1 cellular context compared by ENCODE assay signal in the genomic region with DNA sequence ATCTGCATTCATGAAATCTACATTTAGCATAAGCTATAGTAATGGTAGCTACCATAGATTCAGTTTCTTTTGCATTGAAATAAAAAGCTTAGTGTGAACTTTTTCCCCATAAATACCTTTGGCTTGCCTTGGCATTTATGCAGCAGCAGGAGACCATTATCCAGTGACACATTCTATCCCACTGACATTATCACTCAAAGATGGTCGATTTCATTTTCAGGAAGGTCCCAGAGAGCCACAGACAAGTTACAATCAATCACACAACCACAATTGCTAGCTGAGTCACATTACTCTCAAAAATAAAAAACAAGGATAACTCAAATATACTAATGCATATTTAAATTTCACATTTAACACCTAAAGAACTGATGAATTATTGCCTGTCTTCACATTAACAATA.
TF ChIP-seq lines count a peak whose summit lies in the region.

No MANE protein-coding gene starts in this region.

TF ChIP-seq in WTC11, 78 proteins besides CTCF, POLR2A, EP300 and RAD21:
- TF ChIP-seq ZNF263 (CRISPR knock-in tag; IDR thresholded peaks at IDR 0.05; ENCODE audit: low read depth) (no peak), NR1H2 (CRISPR knock-in tag; IDR thresholded peaks at IDR 0.05) (no peak), GTF2I (CRISPR knock-in tag; conservative IDR thresholded peaks at IDR 0.05) (no peak), NR2C2 (CRISPR knock-in tag; IDR thresholded peaks at IDR 0.05) (no peak), PREB (CRISPR knock-in tag; IDR thresholded peaks at IDR 0.05; ENCODE audit: borderline replicate concordance) (no peak), JAZF1 (CRISPR knock-in tag; IDR thresholded peaks at IDR 0.05) (no peak), SMAD3 (CRISPR knock-in tag; IDR thresholded peaks at IDR 0.05; ENCODE audit: borderline replicate concordance) (no peak), GRHL2 (CRISPR knock-in tag; IDR thresholded peaks at IDR 0.05; ENCODE audit: insufficient replicate concordance, severe bottlenecking) (no peak), IRF2 (CRISPR knock-in tag; IDR thresholded peaks at IDR 0.05; ENCODE audit: borderline replicate concordance, low read depth) (no peak), NFYB (CRISPR knock-in tag; conservative IDR thresholded peaks at IDR 0.05; ENCODE audit: low read depth) (no peak), GABPB1 (CRISPR knock-in tag; IDR thresholded peaks at IDR 0.05) (no peak), ZNF121 (CRISPR knock-in tag; IDR thresholded peaks at IDR 0.05) (no peak), SP1 (CRISPR knock-in tag; conservative IDR thresholded peaks at IDR 0.05) (no peak)
- TF ChIP-seq, protein P1, sequence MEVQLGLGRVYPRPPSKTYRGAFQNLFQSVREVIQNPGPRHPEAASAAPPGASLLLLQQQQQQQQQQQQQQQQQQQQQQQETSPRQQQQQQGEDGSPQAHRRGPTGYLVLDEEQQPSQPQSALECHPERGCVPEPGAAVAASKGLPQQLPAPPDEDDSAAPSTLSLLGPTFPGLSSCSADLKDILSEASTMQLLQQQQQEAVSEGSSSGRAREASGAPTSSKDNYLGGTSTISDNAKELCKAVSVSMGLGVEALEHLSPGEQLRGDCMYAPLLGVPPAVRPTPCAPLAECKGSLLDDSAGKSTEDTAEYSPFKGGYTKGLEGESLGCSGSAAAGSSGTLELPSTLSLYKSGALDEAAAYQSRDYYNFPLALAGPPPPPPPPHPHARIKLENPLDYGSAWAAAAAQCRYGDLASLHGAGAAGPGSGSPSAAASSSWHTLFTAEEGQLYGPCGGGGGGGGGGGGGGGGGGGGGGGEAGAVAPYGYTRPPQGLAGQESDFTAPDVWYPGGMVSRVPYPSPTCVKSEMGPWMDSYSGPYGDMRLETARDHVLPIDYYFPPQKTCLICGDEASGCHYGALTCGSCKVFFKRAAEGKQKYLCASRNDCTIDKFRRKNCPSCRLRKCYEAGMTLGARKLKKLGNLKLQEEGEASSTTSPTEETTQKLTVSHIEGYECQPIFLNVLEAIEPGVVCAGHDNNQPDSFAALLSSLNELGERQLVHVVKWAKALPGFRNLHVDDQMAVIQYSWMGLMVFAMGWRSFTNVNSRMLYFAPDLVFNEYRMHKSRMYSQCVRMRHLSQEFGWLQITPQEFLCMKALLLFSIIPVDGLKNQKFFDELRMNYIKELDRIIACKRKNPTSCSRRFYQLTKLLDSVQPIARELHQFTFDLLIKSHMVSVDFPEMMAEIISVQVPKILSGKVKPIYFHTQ (CRISPR knock-in tag; IDR thresholded peaks at IDR 0.05) = no peak
- TF ChIP-seq, protein P2, sequence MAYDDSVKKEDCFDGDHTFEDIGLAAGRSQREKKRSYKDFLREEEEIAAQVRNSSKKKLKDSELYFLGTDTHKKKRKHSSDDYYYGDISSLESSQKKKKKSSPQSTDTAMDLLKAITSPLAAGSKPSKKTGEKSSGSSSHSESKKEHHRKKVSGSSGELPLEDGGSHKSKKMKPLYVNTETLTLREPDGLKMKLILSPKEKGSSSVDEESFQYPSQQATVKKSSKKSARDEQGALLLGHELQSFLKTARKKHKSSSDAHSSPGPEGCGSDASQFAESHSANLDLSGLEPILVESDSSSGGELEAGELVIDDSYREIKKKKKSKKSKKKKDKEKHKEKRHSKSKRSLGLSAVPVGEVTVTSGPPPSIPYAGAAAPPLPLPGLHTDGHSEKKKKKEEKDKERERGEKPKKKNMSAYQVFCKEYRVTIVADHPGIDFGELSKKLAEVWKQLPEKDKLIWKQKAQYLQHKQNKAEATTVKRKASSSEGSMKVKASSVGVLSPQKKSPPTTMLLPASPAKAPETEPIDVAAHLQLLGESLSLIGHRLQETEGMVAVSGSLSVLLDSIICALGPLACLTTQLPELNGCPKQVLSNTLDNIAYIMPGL (CRISPR knock-in tag; IDR thresholded peaks at IDR 0.05) = no peak
- TF ChIP-seq, protein P3, sequence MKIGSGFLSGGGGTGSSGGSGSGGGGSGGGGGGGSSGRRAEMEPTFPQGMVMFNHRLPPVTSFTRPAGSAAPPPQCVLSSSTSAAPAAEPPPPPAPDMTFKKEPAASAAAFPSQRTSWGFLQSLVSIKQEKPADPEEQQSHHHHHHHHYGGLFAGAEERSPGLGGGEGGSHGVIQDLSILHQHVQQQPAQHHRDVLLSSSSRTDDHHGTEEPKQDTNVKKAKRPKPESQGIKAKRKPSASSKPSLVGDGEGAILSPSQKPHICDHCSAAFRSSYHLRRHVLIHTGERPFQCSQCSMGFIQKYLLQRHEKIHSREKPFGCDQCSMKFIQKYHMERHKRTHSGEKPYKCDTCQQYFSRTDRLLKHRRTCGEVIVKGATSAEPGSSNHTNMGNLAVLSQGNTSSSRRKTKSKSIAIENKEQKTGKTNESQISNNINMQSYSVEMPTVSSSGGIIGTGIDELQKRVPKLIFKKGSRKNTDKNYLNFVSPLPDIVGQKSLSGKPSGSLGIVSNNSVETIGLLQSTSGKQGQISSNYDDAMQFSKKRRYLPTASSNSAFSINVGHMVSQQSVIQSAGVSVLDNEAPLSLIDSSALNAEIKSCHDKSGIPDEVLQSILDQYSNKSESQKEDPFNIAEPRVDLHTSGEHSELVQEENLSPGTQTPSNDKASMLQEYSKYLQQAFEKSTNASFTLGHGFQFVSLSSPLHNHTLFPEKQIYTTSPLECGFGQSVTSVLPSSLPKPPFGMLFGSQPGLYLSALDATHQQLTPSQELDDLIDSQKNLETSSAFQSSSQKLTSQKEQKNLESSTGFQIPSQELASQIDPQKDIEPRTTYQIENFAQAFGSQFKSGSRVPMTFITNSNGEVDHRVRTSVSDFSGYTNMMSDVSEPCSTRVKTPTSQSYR (CRISPR knock-in tag; IDR thresholded peaks at IDR 0.05) = no peak
- TF ChIP-seq, protein P4, sequence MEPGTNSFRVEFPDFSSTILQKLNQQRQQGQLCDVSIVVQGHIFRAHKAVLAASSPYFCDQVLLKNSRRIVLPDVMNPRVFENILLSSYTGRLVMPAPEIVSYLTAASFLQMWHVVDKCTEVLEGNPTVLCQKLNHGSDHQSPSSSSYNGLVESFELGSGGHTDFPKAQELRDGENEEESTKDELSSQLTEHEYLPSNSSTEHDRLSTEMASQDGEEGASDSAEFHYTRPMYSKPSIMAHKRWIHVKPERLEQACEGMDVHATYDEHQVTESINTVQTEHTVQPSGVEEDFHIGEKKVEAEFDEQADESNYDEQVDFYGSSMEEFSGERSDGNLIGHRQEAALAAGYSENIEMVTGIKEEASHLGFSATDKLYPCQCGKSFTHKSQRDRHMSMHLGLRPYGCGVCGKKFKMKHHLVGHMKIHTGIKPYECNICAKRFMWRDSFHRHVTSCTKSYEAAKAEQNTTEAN (CRISPR knock-in tag; IDR thresholded peaks at IDR 0.05) = no peak
